Comparison of ENCODE assay signal across 11 cellular contexts in the genomic region with DNA sequence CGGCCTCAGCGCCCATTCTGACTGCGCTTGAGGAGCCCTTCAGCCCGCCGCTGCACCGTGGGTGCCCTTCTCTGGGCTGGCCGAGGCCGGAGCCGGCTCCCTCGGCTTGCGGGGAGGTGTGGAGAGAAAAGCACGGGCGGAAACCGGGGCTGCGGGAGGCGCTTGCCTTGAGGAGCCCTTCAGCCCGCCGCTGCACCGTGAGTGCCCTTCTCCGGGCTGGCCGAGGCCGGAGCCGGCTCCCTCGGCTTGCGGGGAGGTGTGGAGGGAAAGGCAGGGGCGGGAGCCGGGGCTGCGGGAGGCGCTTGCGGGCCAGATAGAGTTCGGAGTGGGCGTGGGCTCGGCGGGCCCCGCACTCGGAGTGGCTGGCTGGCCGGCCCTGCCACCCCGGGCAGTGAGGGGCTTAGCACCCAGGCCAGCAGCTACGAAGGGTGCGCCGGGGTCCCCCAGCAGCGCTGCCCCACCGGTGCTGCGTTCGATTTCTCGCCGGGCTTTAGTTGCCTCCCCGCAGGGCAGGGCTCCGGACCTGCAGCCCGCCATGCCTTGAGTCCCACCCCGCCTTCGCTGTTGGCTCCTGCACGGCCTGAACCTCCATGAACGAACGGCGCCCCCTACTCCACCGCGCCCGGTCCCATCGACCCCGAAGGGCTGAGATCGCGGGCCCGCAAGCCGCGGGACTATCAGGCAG. TPM values are rescaled to one million over a fixed set of nuclear protein-coding genes. Genes with fewer than 3 reads are reported as not detected.
A peak's percentile ranks its signal among the peaks of the same experiment; 100 is the strongest.
DNase-seq lines count a peak whose midpoint lies in the region; ATAC-seq, FAIRE-seq and TF ChIP-seq lines count a peak whose summit lies in the region.
"Had no signal": no experiment of that assay in that cellular context is flagged by ENCODE, and none has a peak within 500 bp of the region (broad histone marks: within the 10 kb centered on the region; RNA-seq: fewer than 3 reads in every experiment).

No MANE protein-coding gene starts in this region.

- ATAC-seq in activated naive CD8-positive, alpha-beta T cell treated with anti-CD3 and anti-CD28 coated beads, Interleukin-2, amount 10 ng/mL, durations not matched to agents 7 days and 5 days (ENCODE audit: low read depth), result no peak
- ATAC-seq in heart left ventricle, result peak in 2 of 4 donors; percentile 29 to 38
- ATAC-seq in GM18498 (IDR thresholded peaks at IDR 0.05; ENCODE audit: unreplicated experiment), result no peak

- no peaks in the 10 kb centered on the region for H3K4me1 Mint-ChIP-seq in activated naive CD8-positive, alpha-beta T cell treated with anti-CD3 and anti-CD28 coated beads, Interleukin-2, amount 10 ng/mL, durations not matched to agents 7 days and 5 days

- TF ChIP-seq POLR2A in heart left ventricle (IDR thresholded peaks at IDR 0.05), result no peak

- H3K9me3 ChIP-seq in heart left ventricle, result no peaks in the 10 kb centered on the region
- H3K9me3 ChIP-seq: SJSA1 had no signal

- H3K36me3 Mint-ChIP-seq in activated naive CD8-positive, alpha-beta T cell treated with anti-CD3 and anti-CD28 coated beads, Interleukin-2, amount 10 ng/mL, durations not matched to agents 7 days and 5 days, result no peaks in the 10 kb centered on the region

- no peak overlapping the region for H3K27ac ChIP-seq in heart left ventricle
- H3K27ac ChIP-seq: SJSA1 had no signal

- H3K36me3 ChIP-seq in heart left ventricle, result no peaks in the 10 kb centered on the region
- H3K36me3 ChIP-seq: SJSA1 had no signal

- DNase-seq in G401 (ENCODE audit: low spot score) (peak; percentile 24), heart left ventricle (peak in 2 of 5 donors; percentile 29 to 33), posterior cingulate gyrus (peak in 8 of 10 donors; percentile 10 to 85 (median 33)), occipital lobe (lab: John Stamatoyannopoulos, UW) (no peak), urothelium cell line (ENCODE audit: low spot score) (no peak), T-helper 1 cell (no peak)
- DNase-seq in activated naive CD8-positive, alpha-beta T cell treated with anti-CD3 and anti-CD28 coated beads, Interleukin-2, amount 10 ng/mL, durations not matched to agents 7 days and 5 days, result no peak
- DNase-seq: NCI-H1694 treated with DMSO at 0.1 percent for 48 hours had no signal

- WGBS in heart left ventricle, 4 donors, result 12 to 29% (median 19%) methylated on average over 16 to 66 of the region's 66 CpGs

- in situ Hi-C loops in G401 (cut with HindIII; ENCODE audit: low sequenced_read_pairs), result no loop called here

- no peak for TF ChIP-seq CTCF in heart left ventricle (IDR thresholded peaks at IDR 0.05)

- POLR2A ChIA-PET in activated naive CD8-positive, alpha-beta T cell treated with anti-CD3 and anti-CD28 coated beads, Interleukin-2, amount 10 ng/mL, durations not matched to agents 7 days and 5 days (lab: Charles Lee), result no interaction called here

- no peak for FAIRE-seq in urothelium cell line (lab: Jason Lieb, UNC)
- FAIRE-seq: endometrium had no signal

- peak overlapping the region; percentile 6 to 50 (median 40) for H3K4me3 ChIP-seq in heart left ventricle
- H3K4me3 ChIP-seq: SJSA1 had no signal

- H3K27me3 ChIP-seq in heart left ventricle, result peaks cover 5 to 49% (median 27%) of the 10 kb centered on the region in 9 donors

- peaks cover 0 to 10% (median 4%) of the 10 kb centered on the region in 12 donors for H3K4me1 ChIP-seq in heart left ventricle
- H3K4me1 ChIP-seq: SJSA1 had no signal

- H3K4me3 Mint-ChIP-seq in activated naive CD8-positive, alpha-beta T cell treated with anti-CD3 and anti-CD28 coated beads, Interleukin-2, amount 10 ng/mL, durations not matched to agents 7 days and 5 days, result peak overlapping the region; percentile 47

- intact Hi-C loops in heart left ventricle (cut with DNase I), result no loop called here
- intact Hi-C loops in posterior cingulate gyrus (cut with DNase I), result no loop called here

- no peaks in the 10 kb centered on the region for H3K9me3 Mint-ChIP-seq in activated naive CD8-positive, alpha-beta T cell treated with anti-CD3 and anti-CD28 coated beads, Interleukin-2, amount 10 ng/mL, durations not matched to agents 7 days and 5 days

- H3K27ac Mint-ChIP-seq in activated naive CD8-positive, alpha-beta T cell treated with anti-CD3 and anti-CD28 coated beads, Interleukin-2, amount 10 ng/mL, durations not matched to agents 7 days and 5 days, result no peak overlapping the region

- H3K27me3 Mint-ChIP-seq in activated naive CD8-positive, alpha-beta T cell treated with anti-CD3 and anti-CD28 coated beads, Interleukin-2, amount 10 ng/mL, durations not matched to agents 7 days and 5 days, result peaks cover 60% of the 10 kb centered on the region

RNA-seq across cellular contexts. Expression of gene MCUR1, which starts 45.7 kb away (rescaled TPM):
- 28.2 and 28.8 TPM in 2 replicates for total RNA-seq in G401 (2014; rRNA removed; shearing (Covaris generic))
- total RNA-seq in activated naive CD8-positive, alpha-beta T cell treated with anti-CD3 and anti-CD28 coated beads, Interleukin-2, amount 10 ng/mL, durations not matched to agents 7 days and 5 days, result 10 to 100 TPM; 16.4 to 18.4 TPM
- total RNA-seq in heart left ventricle (10 to 100 TPM; 16.3 to 32.1 (median 28.0) TPM), occipital lobe (34.6 TPM)
- polyA plus RNA-seq in heart left ventricle, result 10 to 100 TPM; 12.6 to 62.0 TPM

Comparison
In these comparisons a context has a peak if more than half of its experiments do, and no peak if none do; other contexts are left out.
1. DNase-seq: peak in G401 (single experiment) and posterior cingulate gyrus (8 of 10); none in activated naive CD8-positive, alpha-beta T cell treated with anti-CD3 and anti-CD28 coated beads, Interleukin-2, amount 10 ng/mL, durations not matched to agents 7 days and 5 days (single experiment), occipital lobe (single experiment), urothelium cell line (single experiment) and T-helper 1 cell (0 of 5).